15 cellular contexts compared by ENCODE assay signal in genomic region chr5:1456110-1456881, GRCh38. TPM values are rescaled to one million over a fixed set of nuclear protein-coding genes. Genes with fewer than 3 reads are reported as not detected.
DNase-seq lines count a peak whose midpoint lies in the region; ATAC-seq, FAIRE-seq and TF ChIP-seq lines count a peak whose summit lies in the region.
"Not testable (repeated sequence)": the region's sequence is repeated elsewhere in the genome, so short reads cannot be mapped to it uniquely, and the experiment has no call there.
"Had no signal": no experiment of that assay in that cellular context is flagged by ENCODE, and none has a peak within 500 bp of the region (broad histone marks: within the 10 kb centered on the region; RNA-seq: fewer than 3 reads in every experiment).

No MANE protein-coding gene starts in this region.

- H3K9me3 Mint-ChIP-seq in activated T-cell treated with anti-CD3 and anti-CD28 coated beads, Interleukin-2, amount 50 U/mL, for 72 hours: peaks cover 13 to 17% of the 10 kb centered on the region in 2 donors
- H3K9me3 Mint-ChIP-seq in endothelial cell (ENCODE audit: unreplicated experiment): peaks cover 17% of the 10 kb centered on the region
- peaks cover 19 to 22% of the 10 kb centered on the region in 2 donors for H3K9me3 Mint-ChIP-seq in stimulated activated naive B cell treated with anti-CD40 and anti-IgM and Interleukin-4, amounts not matched to agents 10 μg/mL and 1 μg/mL and 100 μg/mL, for 72 hours

- not testable (repeated sequence) for H3K9ac ChIP-seq in BLaER1; HUES48 (ENCODE audit: low read depth, low read length); K562 (ENCODE audit: insufficient read depth in 1 of 2, low read depth in 2 of 2, low read length in 2 of 2); HepG2 (ENCODE audit: insufficient read depth, low read depth, low read length)

- H2AFZ ChIP-seq in K562 (ENCODE audit: low read depth, low read length); HepG2 (ENCODE audit: low read length): not testable (repeated sequence)

- not testable (repeated sequence) for H3K9me1 ChIP-seq in K562 (ENCODE audit: control insufficient read depth, insufficient read depth, low read length)

- not testable (repeated sequence) for H3K4me3 Mint-ChIP-seq in activated T-cell treated with anti-CD3 and anti-CD28 coated beads, Interleukin-2, amount 50 U/mL, for 72 hours; stimulated activated naive B cell treated with anti-CD40 and anti-IgM and Interleukin-4, amounts not matched to agents 10 μg/mL and 1 μg/mL and 100 μg/mL, for 72 hours
- H3K4me3 Mint-ChIP-seq in endothelial cell (ENCODE audit: unreplicated experiment): peak overlapping the region; percentile 33

- CTCF ChIA-PET in K562 (lab: Yijun Ruan, JAX; ENCODE audit: low intra/inter-chr PET ratio); HepG2 (lab: Yijun Ruan, JAX; ENCODE audit: low intra/inter-chr PET ratio, low total read pairs): not testable (repeated sequence)

- peak overlapping the region; percentile 17 for H3K27ac Mint-ChIP-seq in activated T-cell treated with anti-CD3 and anti-CD28 coated beads, Interleukin-2, amount 50 U/mL, for 72 hours
- not testable (repeated sequence) for H3K27ac Mint-ChIP-seq in endothelial cell (ENCODE audit: unreplicated experiment)
- peak overlapping the region; percentile 59 for H3K27ac Mint-ChIP-seq in stimulated activated naive B cell treated with anti-CD40 and anti-IgM and Interleukin-4, amounts not matched to agents 10 μg/mL and 1 μg/mL and 100 μg/mL, for 72 hours

- TF ChIP-seq POLR2A in K562 (conservative IDR thresholded peaks at IDR 0.05); HepG2 (IDR thresholded peaks at IDR 0.05; ENCODE audit: insufficient read depth in 1 of 2, low read depth in 2 of 2, low read length in 2 of 2): not testable (repeated sequence)

- BruUV-seq in K562 (replicated peaks; lab: Mats Ljungman, UMichigan); HepG2 (replicated peaks; lab: Mats Ljungman, UMichigan): not testable (repeated sequence)

- H3K27ac ChIP-seq in BLaER1; HUES48 (ENCODE audit: low read depth, low read length); K562 (ENCODE audit: extremely low read depth, low read depth, low read length); HepG2 (ENCODE audit: extremely low read length, insufficient read depth, low read length): not testable (repeated sequence)

- H3K79me2 ChIP-seq in K562 (ENCODE audit: control insufficient read depth, insufficient read depth, low read length); HepG2 (ENCODE audit: insufficient read depth, low read length): not testable (repeated sequence)

- not testable (repeated sequence) for DNase-seq in activated T-cell treated with anti-CD3 and anti-CD28 coated beads, Interleukin-2, amount 50 U/mL, for 72 hours; K562 (ENCODE audit: extremely low read depth in 1 of 4, low spot score in 3 of 4); endothelial cell (ENCODE audit: low spot score); HepG2 (ENCODE audit: low spot score); stimulated activated naive B cell treated with anti-CD40 and anti-IgM and Interleukin-4, amounts not matched to agents 10 μg/mL and 1 μg/mL and 100 μg/mL, for 72 hours

- 0 out of 2 replicates have a peak overlapping the region, but pooled peaks have one; percentile 11 for H3K4me3 ChIP-seq in BLaER1
- H3K4me3 ChIP-seq in HUES48 (ENCODE audit: low read depth, low read length): peak overlapping the region; percentile 28
- H3K4me3 ChIP-seq in K562; HepG2 (replicated peaks in 1 of 3; ENCODE audit: insufficient read depth in 1 of 3, low read depth in 2 of 3, low read length in 3 of 3): not testable (repeated sequence)

- not testable (repeated sequence) for FAIRE-seq in K562 (lab: Jason Lieb, UNC); HepG2 (lab: Jason Lieb, UNC)

- peaks cover 17% of the 10 kb centered on the region for H3K4me1 ChIP-seq in BLaER1
- H3K4me1 ChIP-seq in HUES48 (ENCODE audit: control insufficient read depth, insufficient read depth, low read length); K562 (replicated peaks in 1 of 2; ENCODE audit: control insufficient read depth in 2 of 2, insufficient read depth in 2 of 2, low read length in 2 of 2); HepG2 (ENCODE audit: insufficient read depth, low read length): not testable (repeated sequence)

- POLR2A ChIA-PET in K562 (lab: Yijun Ruan, JAX): interaction anchor here (0.6 kb wide), 1 partner anchor 345 kb away, joined by 4 read pairs; no protein-coding TSS in a partner anchor
- POLR2A ChIA-PET in HepG2 (lab: Yijun Ruan, JAX): not testable (repeated sequence)

- TF ChIP-seq RAD21 in K562 (CRISPR knock-in tag; conservative IDR thresholded peaks at IDR 0.05 in 1 of 2, IDR thresholded peaks at IDR 0.05 in 1 of 2); HepG2 (CRISPR knock-in tag; IDR thresholded peaks at IDR 0.05): not testable (repeated sequence)

- ATAC-seq in activated T-cell treated with anti-CD3 and anti-CD28 coated beads, Interleukin-2, amount 50 U/mL, for 72 hours (replicated peaks in 1 of 2); K562; HepG2; stimulated activated naive B cell treated with anti-CD40 and anti-IgM and Interleukin-4, amounts not matched to agents 10 μg/mL and 1 μg/mL and 100 μg/mL, for 72 hours (replicated peaks): not testable (repeated sequence)

- intact Hi-C loops in K562 (cut with micrococcal nuclease); HepG2 (cut with micrococcal nuclease; ENCODE audit: unreplicated experiment): not testable (repeated sequence)

- peaks cover 31% of the 10 kb centered on the region for H3K27me3 Mint-ChIP-seq in activated T-cell treated with anti-CD3 and anti-CD28 coated beads, Interleukin-2, amount 50 U/mL, for 72 hours (ENCODE audit: low read depth)
- not testable (repeated sequence) for H3K27me3 Mint-ChIP-seq in endothelial cell (ENCODE audit: unreplicated experiment); stimulated activated naive B cell treated with anti-CD40 and anti-IgM and Interleukin-4, amounts not matched to agents 10 μg/mL and 1 μg/mL and 100 μg/mL, for 72 hours

- H3K9me3 ChIP-seq in BLaER1 (peaks cover 63% of the 10 kb centered on the region), HUES48 (ENCODE audit: control insufficient read depth, insufficient read depth, low read length) (peaks cover 38% of the 10 kb centered on the region), K562 (replicated peaks; ENCODE audit: control insufficient read depth, insufficient read depth, low read depth, low read length) (peaks cover 12% of the 10 kb centered on the region), HepG2 (ENCODE audit: low read length) (peaks cover 35% of the 10 kb centered on the region)

- not testable (repeated sequence) for H3K27me3 ChIP-seq in BLaER1; HUES48 (ENCODE audit: control insufficient read depth, insufficient read depth, low read length); K562 (ENCODE audit: control insufficient read depth in 2 of 2, insufficient read depth in 2 of 2, low read length in 2 of 2); HepG2 (ENCODE audit: control insufficient read depth in 1 of 2, insufficient read depth in 2 of 2, low read length in 2 of 2)

- not testable (repeated sequence) for H3K4me2 ChIP-seq in BLaER1; K562 (ENCODE audit: insufficient read depth, low read length); HepG2 (ENCODE audit: low read depth, low read length)

- H3K36me3 Mint-ChIP-seq in activated T-cell treated with anti-CD3 and anti-CD28 coated beads, Interleukin-2, amount 50 U/mL, for 72 hours (ENCODE audit: insufficient read depth in 2 of 2): peaks cover 18 to 29% of the 10 kb centered on the region in 2 donors
- peaks cover 26% of the 10 kb centered on the region for H3K36me3 Mint-ChIP-seq in endothelial cell (ENCODE audit: low read depth, unreplicated experiment)
- peaks cover 22 to 49% of the 10 kb centered on the region in 2 donors for H3K36me3 Mint-ChIP-seq in stimulated activated naive B cell treated with anti-CD40 and anti-IgM and Interleukin-4, amounts not matched to agents 10 μg/mL and 1 μg/mL and 100 μg/mL, for 72 hours

- not testable (repeated sequence) for TF ChIP-seq CTCF in K562 (IDR thresholded peaks at IDR 0.05 in 2 of 3, conservative IDR thresholded peaks at IDR 0.05 in 1 of 3; ENCODE audit: insufficient read depth in 2 of 3, low read depth in 1 of 3, low read length in 3 of 3); endothelial cell (IDR thresholded peaks at IDR 0.05; ENCODE audit: unreplicated experiment); HepG2 (CRISPR knock-in tag; IDR thresholded peaks at IDR 0.05)

- TF ChIP-seq EP300 in K562 (IDR thresholded peaks at IDR 0.05; ENCODE audit: low read length); HepG2 (IDR thresholded peaks at IDR 0.05; ENCODE audit: low read depth in 2 of 2, low read length in 2 of 2); HepG2 (CRISPR knock-in tag; IDR thresholded peaks at IDR 0.05; ENCODE audit: borderline replicate concordance): not testable (repeated sequence)

- WGBS in K562 (ENCODE audit: insufficient coverage, low coverage, missing lambda C conversion rate): 16% methylated on average over 9 of the region's 20 CpGs
- WGBS in HepG2 (ENCODE audit: low lambda C conversion rate): 82% methylated on average over 14 of the region's 20 CpGs

- in situ Hi-C loops in K562 (cut with MboI); HepG2 (cut with HindIII; ENCODE audit: extremely low pct_ligation_motif_present, low pct_unique_long_range_greater_than_20kb): not testable (repeated sequence)

- not testable (repeated sequence) for H3K36me3 ChIP-seq in BLaER1; K562 (ENCODE audit: control insufficient read depth, insufficient read depth, low read length); HepG2 (replicated peaks in 1 of 2; ENCODE audit: control insufficient read depth in 1 of 2, insufficient read depth in 2 of 2, low read length in 2 of 2)
- peaks cover 22% of the 10 kb centered on the region for H3K36me3 ChIP-seq in HUES48 (ENCODE audit: control insufficient read depth, insufficient read depth, low read length)

- not testable (repeated sequence) for H3K4me1 Mint-ChIP-seq in activated T-cell treated with anti-CD3 and anti-CD28 coated beads, Interleukin-2, amount 50 U/mL, for 72 hours (ENCODE audit: low read depth); endothelial cell (ENCODE audit: unreplicated experiment); stimulated activated naive B cell treated with anti-CD40 and anti-IgM and Interleukin-4, amounts not matched to agents 10 μg/mL and 1 μg/mL and 100 μg/mL, for 72 hours

- not testable (repeated sequence) for H4K20me1 ChIP-seq in BLaER1; K562 (replicated peaks; ENCODE audit: control insufficient read depth, insufficient read depth, low read length); HepG2 (ENCODE audit: insufficient read depth, low read length)

RNA-seq across cellular contexts. Expression of gene SLC6A3, which starts 11.1 kb away (rescaled TPM):
- total RNA-seq in activated T-cell treated with anti-CD3 and anti-CD28 coated beads, Interleukin-2, amount 50 U/mL, for 72 hours: not detected
- not detected in 2 replicates for total RNA-seq in K562 (2011; cell fraction: chromatin; rRNA removed; ENCODE audit: low replicate concordance)
- not detected in 2 replicates for total RNA-seq in K562 (2011; cell fraction: nucleolus; rRNA removed)
- not detected in 2 replicates for total RNA-seq in K562 (2011; cell fraction: nucleoplasm; rRNA removed)
- not detected in 2 replicates for total RNA-seq in K562 (2014; rRNA removed)
- not detected in 2 replicates for total RNA-seq in K562 (2014; rRNA removed; fragmentation: Illumina TruSeq; extraction: Trizol)
- total RNA-seq in K562 (2015; rRNA removed; fragmentation: Illumina TruSeq; extraction: Trizol): not detected in 2 replicates
- not detected in 2 replicates for total RNA-seq in K562 (2021)
- not detected in 2 replicates for polyA plus RNA-seq in K562 (2011; rRNA removed)
- polyA plus RNA-seq in K562 (2011; cell fraction: cytosol; rRNA removed): not detected in 2 replicates
- not detected in 2 replicates for polyA plus RNA-seq in K562 (2011; cell fraction: nucleus; rRNA removed)
- not detected in 2 replicates for polyA plus RNA-seq in K562 (2012)
- polyA plus RNA-seq in K562 (2014; fragmentation: Illumina TruSeq; extraction: Trizol): not detected in 2 replicates
- not detected for polyA plus RNA-seq in K562 (2014; fragmentation: Nextera tagmentation; extraction: Ambion mirVana)
- polyA plus RNA-seq in K562 (2014; rRNA removed): not detected in 2 replicates
- polyA minus RNA-seq in K562 (2011; rRNA and poly(A)+ RNA removed): not detected in 2 replicates
- polyA minus RNA-seq in K562 (2011; cell fraction: cytosol; rRNA and poly(A)+ RNA removed): not detected in 2 replicates
- polyA minus RNA-seq in K562 (2011; cell fraction: nucleus; rRNA and poly(A)+ RNA removed): not detected in 2 replicates
- total RNA-seq in endothelial cell (ENCODE audit: unreplicated experiment): 0.10 TPM
- total RNA-seq in HepG2 (2016; rRNA removed; fragmentation: Illumina TruSeq; extraction: Trizol): not detected in 2 replicates
- total RNA-seq in HepG2 (2016; cell fraction: cytosol; rRNA removed; fragmentation: Illumina TruSeq; extraction: Trizol; ENCODE audit: low read depth): not detected in 2 replicates
- not detected in 2 replicates for total RNA-seq in HepG2 (2016; cell fraction: insoluble cytoplasmic fraction; rRNA removed; fragmentation: Illumina TruSeq; extraction: Trizol)
- not detected in 2 replicates for total RNA-seq in HepG2 (2016; cell fraction: membrane; rRNA removed; fragmentation: Illumina TruSeq; extraction: Trizol)
- not detected in 2 replicates for total RNA-seq in HepG2 (2016; cell fraction: nucleus; rRNA removed; fragmentation: Illumina TruSeq; extraction: Trizol)
- polyA plus RNA-seq in HepG2 (2011; rRNA removed): 0.01 and 0.12 TPM in 2 replicates
- polyA plus RNA-seq in HepG2 (2011; cell fraction: cytosol; rRNA removed): 0.03 and 0.06 TPM in 2 replicates
- polyA plus RNA-seq in HepG2 (2011; cell fraction: nucleus; rRNA removed): 0.18 and 0.36 TPM in 2 replicates
- polyA plus RNA-seq in HepG2 (2012): 0.15 and 0.17 TPM in 2 replicates
- not detected in 2 replicates for polyA plus RNA-seq in HepG2 (2016; cell fraction: cytosol; fragmentation: Illumina TruSeq; extraction: Trizol; ENCODE audit: low read depth)
- not detected in 2 replicates for polyA plus RNA-seq in HepG2 (2016; cell fraction: insoluble cytoplasmic fraction; fragmentation: Illumina TruSeq; extraction: Trizol; ENCODE audit: low read depth)
- not detected in 2 replicates for polyA plus RNA-seq in HepG2 (2016; cell fraction: membrane; fragmentation: Illumina TruSeq; extraction: Trizol; ENCODE audit: low read depth)
- not detected in 2 replicates for polyA plus RNA-seq in HepG2 (2016; cell fraction: nucleus; fragmentation: Illumina TruSeq; extraction: Trizol; ENCODE audit: insufficient read depth, low read depth)
- 0.12 and 0.14 TPM in 2 replicates for polyA minus RNA-seq in HepG2 (2011; rRNA and poly(A)+ RNA removed; ENCODE audit: low replicate concordance)
- polyA minus RNA-seq in HepG2 (2011; cell fraction: cytosol; rRNA and poly(A)+ RNA removed): not detected in 2 replicates
- polyA minus RNA-seq in HepG2 (2011; cell fraction: nucleus; rRNA and poly(A)+ RNA removed): 0.12 TPM in 1 of 2 replicates, not detected in the other
- total RNA-seq: A172; CD4-positive, alpha-beta memory T cell; CD4-positive, CD25-positive, alpha-beta regulatory T cell; CD8-positive, alpha-beta memory T cell; Daoy; G401 had no signal
- polyA plus RNA-seq: BJ; CD14-positive monocyte; CD4-positive, alpha-beta memory T cell; CD8-positive, alpha-beta memory T cell had no signal
